25 cellular contexts compared by ENCODE assay signal in genomic region chr7:121875203-121875602, GRCh38. TPM values are rescaled to one million over a fixed set of nuclear protein-coding genes. Genes with fewer than 3 reads are reported as not detected.
"Had no signal": no experiment of that assay in that cellular context is flagged by ENCODE, and none has a peak within 500 bp of the region (broad histone marks: within the 10 kb centered on the region; RNA-seq: fewer than 3 reads in every experiment).

No MANE protein-coding gene starts in this region.

- H3K36me3 ChIP-seq: breast epithelium, left lung, neutrophil, stomach, upper lobe of left lung had no signal

- H3K4me2 ChIP-seq: SK-N-SH had no signal

- H3K4me3 ChIP-seq: hepatocyte, left lung, upper lobe of left lung had no signal

- H3K9me3 Mint-ChIP-seq: activated T-cell treated with anti-CD3 and anti-CD28 coated beads, Interleukin-2, amount 50 U/mL, for 72 hours; stimulated activated effector memory CD8-positive, alpha-beta T cell treated with anti-CD3 and anti-CD28 coated beads, Interleukin-12 subunit alpha, Interleukin-12 subunit beta, amount 100 ng/mL, for 72 hours had no signal

- H3K4me1 ChIP-seq: breast epithelium, left lung, parathyroid adenoma had no signal

- H3K27ac Mint-ChIP-seq: activated T-cell treated with anti-CD3 and anti-CD28 coated beads, Interleukin-2, amount 50 U/mL, for 72 hours; stimulated activated effector memory CD8-positive, alpha-beta T cell treated with anti-CD3 and anti-CD28 coated beads, Interleukin-12 subunit alpha, Interleukin-12 subunit beta, amount 100 ng/mL, for 72 hours; T-cell had no signal

- H2AFZ ChIP-seq: hepatocyte, parathyroid adenoma had no signal

- H3K4me3 Mint-ChIP-seq: activated T-cell treated with anti-CD3 and anti-CD28 coated beads, Interleukin-2, amount 50 U/mL, for 72 hours; stimulated activated effector memory CD8-positive, alpha-beta T cell treated with anti-CD3 and anti-CD28 coated beads, Interleukin-12 subunit alpha, Interleukin-12 subunit beta, amount 100 ng/mL, for 72 hours; T-cell had no signal

- H3K9me3 ChIP-seq: breast epithelium, left lung, neutrophil, SK-N-SH, stomach, upper lobe of left lung had no signal

- H3K9ac ChIP-seq: parathyroid adenoma, SK-N-SH had no signal

- H3K36me3 Mint-ChIP-seq: stimulated activated effector memory CD8-positive, alpha-beta T cell treated with anti-CD3 and anti-CD28 coated beads, Interleukin-12 subunit alpha, Interleukin-12 subunit beta, amount 100 ng/mL, for 72 hours had no signal

- H3K9me2 ChIP-seq: SK-N-SH had no signal

- H3K27me3 ChIP-seq: foreskin keratinocyte had no signal

- H3K79me2 ChIP-seq: hepatocyte, parathyroid adenoma had no signal

- DNase-seq: activated effector memory CD4-positive, alpha-beta T cell treated with anti-CD3 and anti-CD28 coated beads, Interleukin-2, amount 50 U/mL, for 16 hours; activated naive CD4-positive, alpha-beta T cell treated with anti-CD3 and anti-CD28 coated beads, Interleukin-2, amount 50 U/mL, for 16 hours; activated T-cell treated with anti-CD3 and anti-CD28 coated beads, Interleukin-2, amount 50 U/mL, for 72 hours; aorta; dermis blood vessel endothelial cell; left lung; mammary epithelial cell; SK-N-SH; stimulated activated CD4-positive, alpha-beta T cell treated with anti-CD3 and anti-CD28 coated beads, Interleukin-4, amount 100 ng/mL, for 24 hours; stomach; T-cell; T-helper 9 cell; upper lobe of left lung had no signal

- H3K27ac ChIP-seq: breast epithelium, hepatocyte, left lung, neutrophil, parathyroid adenoma, upper lobe of left lung had no signal

- ATAC-seq: activated CD4-positive, CD25-positive, alpha-beta regulatory T cell treated with anti-CD3 and anti-CD28 coated beads, Interleukin-2, amount 50 U/mL, for 24 hours; activated T-cell treated with anti-CD3 and anti-CD28 coated beads, Interleukin-2, amount 50 U/mL, for 72 hours; foreskin keratinocyte; left lung; sciatic nerve; stimulated activated effector memory CD8-positive, alpha-beta T cell treated with anti-CD3 and anti-CD28 coated beads, Interleukin-12 subunit alpha, Interleukin-12 subunit beta, amount 100 ng/mL, for 72 hours; T-cell had no signal

RNA-seq across cellular contexts. Expression of gene PTPRZ1, which starts 2.2 kb away (rescaled TPM):
- total RNA-seq: activated CD8-positive, alpha-beta memory T cell treated with anti-CD3 and anti-CD28 coated beads for 36 hours; activated T-cell treated with anti-CD3 and anti-CD28 coated beads, Interleukin-2, amount 50 U/mL, for 72 hours; epithelial cell of proximal tubule; fibroblast of lung; myocyte had no signal
- polyA plus RNA-seq: SK-N-SH had no signal
